8 cellular contexts compared by ENCODE assay signal in genomic region chr2:101001713-101002561, GRCh38. TPM values are rescaled to one million over a fixed set of nuclear protein-coding genes. Genes with fewer than 3 reads are reported as not detected.
DNase-seq lines count a peak whose midpoint lies in the region; ATAC-seq and TF ChIP-seq lines count a peak whose summit lies in the region.

Gene RPL31, plus strand, starts transcription at chr2:101002289. Its CDS starts 413 bp downstream, at chr2:101002702.

- H3K4me1 ChIP-seq in spleen = peaks cover 12 to 52% (median 42%) of the 10 kb centered on the region in 6 donors

- no peaks in the 10 kb centered on the region for H3K27me3 ChIP-seq in spleen (replicated peaks in 1 of 7)

- intact Hi-C loops in spleen (cut with DNase I; ENCODE audit: low total_unique reads) = no loop called here

- H3K4me3 ChIP-seq in spleen = peak within 1 kb of the TSS; percentile 51 to 91 (median 84)

- no peak for TF ChIP-seq CTCF in spleen (IDR thresholded peaks at IDR 0.05 in 8 of 11, conservative IDR thresholded peaks at IDR 0.05 in 3 of 11)

- peak within 1 kb of the TSS; percentile 79 to 91 (median 88) for H3K27ac ChIP-seq in spleen

- WGBS in spleen, 5 donors = 8 to 17% (median 9%) methylated on average over 35 to 59 of the region's 59 CpGs

- peak; percentile 98 for ATAC-seq in GM19023 (IDR thresholded peaks at IDR 0.05; ENCODE audit: unreplicated experiment)
- ATAC-seq in HG03280 (IDR thresholded peaks at IDR 0.05; ENCODE audit: unreplicated experiment) = peak; percentile 96

- H3K36me3 ChIP-seq in spleen = peaks cover 0 to 39% (median 34%) of the 10 kb centered on the region in 6 donors

- DNase-seq in AG08396 (ENCODE audit: low spot score) (peak; percentile 98), NCI-H345 treated with DMSO at 0.1 percent for 48 hours (lab: John Stamatoyannopoulos, UW; ENCODE audit: unreplicated experiment) (peak; percentile 66), inferior parietal cortex (ENCODE audit: extremely low spot score) (peak; percentile 99), spleen (peak; percentile 99)
- DNase-seq in activated CD4-positive, CD25-positive, alpha-beta regulatory T cell (lab: John Stamatoyannopoulos, UW) = peak; percentile 85 to 96 (median 90)
- DNase-seq in central memory CD4-positive, alpha-beta T cell = peak; percentile 93

- no peaks in the 10 kb centered on the region for H3K9me3 ChIP-seq in spleen

- TF ChIP-seq POLR2A in spleen (IDR thresholded peaks at IDR 0.05) = peak; percentile 8 to 50 (median 49)

RNA-seq across cellular contexts. Expression of gene RPL31, which starts in this region (rescaled TPM):
- 1,000 to 10,000 TPM in 5 of 7 donors, 100 to 1,000 TPM in 2; 876 to 1,551 (median 1,095) TPM for total RNA-seq in spleen
- polyA plus RNA-seq in spleen = over 10,000 TPM in 2 of 3 donors, 1,000 to 10,000 TPM in 1; 8,439 to 10,502 (median 10,023) TPM

Comparison
In these comparisons a context has a peak if more than half of its experiments do, and no peak if none do; other contexts are left out.
1. Peak in every context shown above with its lines: DNase-seq, ATAC-seq, H3K4me3 ChIP-seq and H3K27ac ChIP-seq.